ENCODE assay signal across 11 cellular contexts in genomic region chr1:42214447-42214871, GRCh38. TPM values are rescaled to one million over a fixed set of nuclear protein-coding genes. Genes with fewer than 3 reads are reported as not detected.
DNase-seq lines count a peak whose midpoint lies in the region; ATAC-seq, FAIRE-seq and TF ChIP-seq lines count a peak whose summit lies in the region.
"Had no signal": no experiment of that assay in that cellular context is flagged by ENCODE, and none has a peak within 500 bp of the region (broad histone marks: within the 10 kb centered on the region; RNA-seq: fewer than 3 reads in every experiment).

No MANE protein-coding gene starts in this region.

- peaks cover 32% of the 10 kb centered on the region for H3K4me1 ChIP-seq in astrocyte (ENCODE audit: insufficient read depth, low read length)

- H3K9me3 Mint-ChIP-seq in astrocyte (ENCODE audit: unreplicated experiment): no peaks in the 10 kb centered on the region
- H3K9me3 Mint-ChIP-seq in activated CD4-positive, alpha-beta T cell treated with anti-CD3 and anti-CD28 coated beads, Interleukin-2, amount 10 ng/mL, durations not matched to agents 7 days and 5 days: peaks cover 27% of the 10 kb centered on the region

- no peaks in the 10 kb centered on the region for H3K27me3 ChIP-seq in astrocyte (ENCODE audit: insufficient read depth, low read length)

- no peaks in the 10 kb centered on the region for H3K27me3 Mint-ChIP-seq in astrocyte (ENCODE audit: low read depth, unreplicated experiment)
- no peaks in the 10 kb centered on the region for H3K27me3 Mint-ChIP-seq in activated CD4-positive, alpha-beta T cell treated with anti-CD3 and anti-CD28 coated beads, Interleukin-2, amount 10 ng/mL, durations not matched to agents 7 days and 5 days

- peak; percentile 77 for DNase-seq in HT1080 (ENCODE audit: low read depth)
- peak; percentile 75 for DNase-seq in astrocyte (ENCODE audit: low read depth)
- DNase-seq in iris pigment epithelial cell (ENCODE audit: low read depth): peak; percentile 91
- no peak for DNase-seq in activated CD4-positive, alpha-beta T cell treated with anti-CD3 and anti-CD28 coated beads, Interleukin-2, amount 10 ng/mL, durations not matched to agents 7 days and 5 days
- no peak for DNase-seq in NCI-H2081 treated with DMSO at 0.1 percent for 48 hours (lab: John Stamatoyannopoulos, UW)
- DNase-seq: activated naive CD4-positive, alpha-beta T cell treated with anti-CD3 and anti-CD28 coated beads for 36 hours; NCI-H2107 had no signal

- peaks cover 6% of the 10 kb centered on the region for H3K36me3 Mint-ChIP-seq in astrocyte (ENCODE audit: low read depth, unreplicated experiment)
- peaks cover 54% of the 10 kb centered on the region for H3K36me3 Mint-ChIP-seq in activated CD4-positive, alpha-beta T cell treated with anti-CD3 and anti-CD28 coated beads, Interleukin-2, amount 10 ng/mL, durations not matched to agents 7 days and 5 days (ENCODE audit: low read depth)

- H3K4me3 Mint-ChIP-seq in astrocyte (ENCODE audit: unreplicated experiment): no peak overlapping the region
- H3K4me3 Mint-ChIP-seq in activated CD4-positive, alpha-beta T cell treated with anti-CD3 and anti-CD28 coated beads, Interleukin-2, amount 10 ng/mL, durations not matched to agents 7 days and 5 days: no peak overlapping the region
- H3K4me3 Mint-ChIP-seq: activated naive CD4-positive, alpha-beta T cell treated with anti-CD3 and anti-CD28 coated beads for 36 hours had no signal

- FAIRE-seq in astrocyte (lab: Jason Lieb, UNC): peak; percentile 26

- no peaks in the 10 kb centered on the region for H3K36me3 ChIP-seq in astrocyte (ENCODE audit: insufficient read depth, low read length)

- TF ChIP-seq CTCF in 22Rv1 (IDR thresholded peaks at IDR 0.05) (no peak), astrocyte (IDR thresholded peaks at IDR 0.05; ENCODE audit: insufficient read depth, low read depth, low read length) (no peak)

- POLR2A ChIA-PET in activated CD4-positive, alpha-beta T cell treated with anti-CD3 and anti-CD28 coated beads, Interleukin-2, amount 10 ng/mL, durations not matched to agents 7 days and 5 days (lab: Charles Lee): no interaction called here

- H3K9ac ChIP-seq in astrocyte (ENCODE audit: low read length): no peak overlapping the region

- no peak overlapping the region for H2AFZ ChIP-seq in astrocyte (ENCODE audit: low read depth, low read length)

- CTCF ChIA-PET in activated CD4-positive, alpha-beta T cell treated with anti-CD3 and anti-CD28 coated beads, Interleukin-2, amount 10 ng/mL, durations not matched to agents 7 days and 5 days (lab: Charles Lee): interaction anchor here (0.6 to 1.6 kb wide), 5 partner anchors 10 to 64 kb away, joined by 3 to 5 read pairs (median 3); no protein-coding TSS in a partner anchor

- peaks cover 51% of the 10 kb centered on the region for H3K79me2 ChIP-seq in astrocyte (ENCODE audit: insufficient read depth, low read length)

- no peak overlapping the region for H3K27ac Mint-ChIP-seq in astrocyte (ENCODE audit: unreplicated experiment)
- H3K27ac Mint-ChIP-seq in activated CD4-positive, alpha-beta T cell treated with anti-CD3 and anti-CD28 coated beads, Interleukin-2, amount 10 ng/mL, durations not matched to agents 7 days and 5 days: no peak overlapping the region
- H3K27ac Mint-ChIP-seq: activated naive CD4-positive, alpha-beta T cell treated with anti-CD3 and anti-CD28 coated beads for 36 hours had no signal

- 0 out of 2 replicates have a peak overlapping the region, but pooled peaks have one; percentile 24 for H3K27ac ChIP-seq in 22Rv1
- no peak overlapping the region for H3K27ac ChIP-seq in astrocyte (ENCODE audit: low read depth, low read length)

- no peaks in the 10 kb centered on the region for H3K9me3 ChIP-seq in astrocyte (ENCODE audit: insufficient read depth, low read depth, low read length)

- H4K20me1 ChIP-seq in astrocyte (ENCODE audit: insufficient read depth, low read length): peaks cover 49% of the 10 kb centered on the region

- H3K4me1 Mint-ChIP-seq in astrocyte (ENCODE audit: low read depth, unreplicated experiment): peaks cover 29% of the 10 kb centered on the region
- H3K4me1 Mint-ChIP-seq in activated CD4-positive, alpha-beta T cell treated with anti-CD3 and anti-CD28 coated beads, Interleukin-2, amount 10 ng/mL, durations not matched to agents 7 days and 5 days: peaks cover 4% of the 10 kb centered on the region

- peak overlapping the region; percentile 5 for H3K4me2 ChIP-seq in astrocyte (ENCODE audit: low read length)

- H3K4me3 ChIP-seq in astrocyte (ENCODE audit: insufficient read depth, low read depth, low read length): no peak overlapping the region

- ATAC-seq in HG02642 (IDR thresholded peaks at IDR 0.05; ENCODE audit: poor library complexity, unreplicated experiment): no peak
- ATAC-seq in activated CD4-positive, CD25-positive, alpha-beta regulatory T cell treated with anti-CD3 and anti-CD28 coated beads, Interleukin-2, amount 50 U/mL, for 24 hours: no peak

RNA-seq across cellular contexts. Expression of gene GUCA2A, which starts 49.9 kb away (rescaled TPM):
- total RNA-seq in HT1080 (2014; rRNA removed; shearing (Covaris generic)): 0.69 TPM in 1 of 2 replicates, not detected in the other
- polyA plus RNA-seq in HT1080 (2015; cell fraction: cytosol; rRNA removed): not detected in 2 replicates
- not detected in 2 replicates for polyA plus RNA-seq in HT1080 (2015; cell fraction: nucleus; rRNA removed)
- total RNA-seq in astrocyte: not detected in 2 replicates
- not detected for total RNA-seq in activated CD4-positive, alpha-beta T cell treated with anti-CD3 and anti-CD28 coated beads, Interleukin-2, amount 10 ng/mL, durations not matched to agents 7 days and 5 days
- total RNA-seq: activated naive CD4-positive, alpha-beta T cell treated with anti-CD3 and anti-CD28 coated beads for 36 hours; lower leg skin had no signal

Comparison
In these comparisons a context has a peak if more than half of its experiments do, and no peak if none do; other contexts are left out.
1. DNase-seq: peak in HT1080 (single experiment), astrocyte (single experiment) and iris pigment epithelial cell (single experiment); none in activated CD4-positive, alpha-beta T cell treated with anti-CD3 and anti-CD28 coated beads, Interleukin-2, amount 10 ng/mL, durations not matched to agents 7 days and 5 days (single experiment) and NCI-H2081 treated with DMSO at 0.1 percent for 48 hours (single experiment).